9 cellular contexts compared by ENCODE assay signal in genomic region chr5:65825388-65826328, GRCh38.
A peak's percentile ranks its signal among the peaks of the same experiment; 100 is the strongest.
DNase-seq lines count a peak whose midpoint lies in the region; ATAC-seq, FAIRE-seq and TF ChIP-seq lines count a peak whose summit lies in the region.
"Had no signal": no experiment of that assay in that cellular context is flagged by ENCODE, and none has a peak within 500 bp of the region (broad histone marks: within the 10 kb centered on the region; RNA-seq: fewer than 3 reads in every experiment).

No MANE protein-coding gene starts in this region.

- peak; percentile 69 for ATAC-seq in HG02884 (IDR thresholded peaks at IDR 0.05; ENCODE audit: unreplicated experiment)
- ATAC-seq: PC-3 had no signal

- H3K27me3 ChIP-seq in small intestine (ENCODE audit: control insufficient read depth in 2 of 2, insufficient read depth in 2 of 2, low read length in 2 of 2) = no peaks in the 10 kb centered on the region
- H3K27me3 ChIP-seq in WERI-Rb-1 (ENCODE audit: insufficient read depth, low read depth, severe bottlenecking) = no peaks in the 10 kb centered on the region

- peaks cover 6% of the 10 kb centered on the region in 2 donors for H3K4me1 ChIP-seq in small intestine (ENCODE audit: control insufficient read depth in 2 of 2, insufficient read depth in 1 of 2, low read depth in 1 of 2, low read length in 1 of 2)

- H3K9me3 ChIP-seq in small intestine (ENCODE audit: control insufficient read depth, low read depth) (no peaks in the 10 kb centered on the region), WERI-Rb-1 (ENCODE audit: severe bottlenecking) (no peaks in the 10 kb centered on the region)

- FAIRE-seq in GM19239 (lab: Jason Lieb, UNC) = peak; percentile 90
- FAIRE-seq in small intestine (lab: Jason Lieb, UNC) = no peak

- H3K36me3 ChIP-seq in small intestine (ENCODE audit: control insufficient read depth in 2 of 2, insufficient read depth in 2 of 2, low read length in 2 of 2) (no peaks in the 10 kb centered on the region), WERI-Rb-1 (no peaks in the 10 kb centered on the region; the same call in 1 of the 2 replicates)

- H3K4me3 ChIP-seq in small intestine (ENCODE audit: low read depth in 1 of 2, low read length in 2 of 2) = no peak overlapping the region
- H3K4me3 ChIP-seq in WERI-Rb-1 (ENCODE audit: low read depth, low read length) = no peak overlapping the region

- DNase-seq in GM19239 (ENCODE audit: insufficient read length, low spot score) (peak; percentile 10), NOMO-1 (lab: John Stamatoyannopoulos, UW; ENCODE audit: unreplicated experiment in 2 of 2) (peak; percentile 86 to 96), small intestine (peak; percentile 76), ecto neural progenitor cell (ENCODE audit: low spot score) (no peak), NCI-H345 (lab: John Stamatoyannopoulos, UW) (no peak), WERI-Rb-1 (no peak)
- DNase-seq: activated CD8-positive, alpha-beta memory T cell treated with anti-CD3 and anti-CD28 coated beads, Interleukin-2, amount 50 U/mL, for 4 hours; PC-3 had no signal

- no peak for TF ChIP-seq CTCF in WERI-Rb-1 (IDR thresholded peaks at IDR 0.05; ENCODE audit: low read depth, low read length)

- WGBS in small intestine, 3 donors = 30 to 64% (median 45%) methylated on average over 6 of the region's 6 CpGs

- peak overlapping the region in 1 of 2 donors; percentile 39 for H3K27ac ChIP-seq in small intestine (ENCODE audit: low read depth in 1 of 2, low read length in 1 of 2)
- no peak overlapping the region for H3K27ac ChIP-seq in WERI-Rb-1

Comparison
In these comparisons a context has a peak if more than half of its experiments do, and no peak if none do; other contexts are left out.
1. DNase-seq: peak in GM19239 (single experiment), NOMO-1 (2 of 2) and small intestine (single experiment); none in ecto neural progenitor cell (single experiment), NCI-H345 (single experiment) and WERI-Rb-1 (single experiment).